Comparison of ENCODE assay signal across 8 cellular contexts in the genomic region with DNA sequence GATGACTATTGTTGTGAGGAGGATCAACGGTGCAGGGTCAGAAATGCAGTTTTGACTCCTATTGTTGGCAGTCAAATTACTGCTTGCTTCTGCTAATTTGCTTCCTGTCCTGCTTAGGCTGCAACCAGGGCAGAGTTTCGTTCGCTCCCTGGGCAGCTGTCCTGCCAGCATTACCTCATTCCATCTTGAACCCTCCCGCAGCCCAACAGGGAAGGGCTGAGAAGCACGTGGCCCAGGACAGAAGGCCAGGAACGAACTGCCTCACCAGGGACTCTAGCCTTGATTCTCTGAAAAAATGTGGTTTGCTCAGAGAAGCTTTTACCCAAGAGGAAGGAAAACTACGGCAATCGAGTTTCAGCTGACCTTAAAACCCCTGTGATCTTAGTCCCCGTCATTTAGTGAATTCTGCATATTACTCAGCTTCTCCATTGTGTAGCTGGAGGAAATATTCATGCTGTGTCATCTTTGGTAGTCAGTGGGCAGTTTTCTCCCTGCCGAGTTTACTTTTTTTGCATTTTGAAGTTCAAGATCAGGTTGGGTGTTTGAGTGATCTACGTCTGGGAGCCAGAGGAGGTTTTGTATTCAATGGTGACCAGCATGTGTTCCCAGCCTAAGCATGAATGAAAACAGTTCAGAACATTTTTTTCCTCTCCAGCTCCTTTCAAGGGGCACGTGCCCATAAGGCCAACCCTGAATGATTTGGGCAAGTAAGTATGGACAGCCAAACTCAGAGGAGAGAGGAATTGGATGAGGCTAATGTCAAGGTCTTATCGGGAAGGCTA. TPM values are rescaled to one million over a fixed set of nuclear protein-coding genes. Genes with fewer than 3 reads are reported as not detected.
DNase-seq lines count a peak whose midpoint lies in the region; ATAC-seq and TF ChIP-seq lines count a peak whose summit lies in the region.

No MANE protein-coding gene starts in this region.

- no peaks in the 10 kb centered on the region for H3K27me3 Mint-ChIP-seq in MCF 10A (ENCODE audit: insufficient read depth, unreplicated experiment)
- no peaks in the 10 kb centered on the region for H3K27me3 Mint-ChIP-seq in T-helper 1 cell treated with Interleukin-12 subunit alpha and Interleukin-12 subunit beta and Interleukin-4 antibody, amounts not matched to agents 30 μg/mL and 1 μg/mL, for 36 hours (ENCODE audit: low read depth)
- no peaks in the 10 kb centered on the region for H3K27me3 Mint-ChIP-seq in endodermal cell (ENCODE audit: insufficient read depth)

- WGBS in endodermal cell (ENCODE audit: insufficient coverage in 1 of 2, insufficient read length in 1 of 2), 2 experiments, result 73 to 82% methylated on average over 6 to 13 of the region's 13 CpGs

- H3K4me1 Mint-ChIP-seq in MCF 10A (ENCODE audit: insufficient read depth, unreplicated experiment) (no peaks in the 10 kb centered on the region), endodermal cell (peaks cover 11% of the 10 kb centered on the region)
- H3K4me1 Mint-ChIP-seq in T-helper 1 cell treated with Interleukin-12 subunit alpha and Interleukin-12 subunit beta and Interleukin-4 antibody, amounts not matched to agents 30 μg/mL and 1 μg/mL, for 36 hours (ENCODE audit: low read depth), result peaks cover 30% of the 10 kb centered on the region

- no peaks in the 10 kb centered on the region for H3K36me3 Mint-ChIP-seq in MCF 10A (ENCODE audit: insufficient read depth, unreplicated experiment)
- H3K36me3 Mint-ChIP-seq in T-helper 1 cell treated with Interleukin-12 subunit alpha and Interleukin-12 subunit beta and Interleukin-4 antibody, amounts not matched to agents 30 μg/mL and 1 μg/mL, for 36 hours (ENCODE audit: low read depth), result peaks cover 2% of the 10 kb centered on the region
- H3K36me3 Mint-ChIP-seq in endodermal cell (ENCODE audit: low read depth), result no peaks in the 10 kb centered on the region

- H3K9me3 ChIP-seq in breast epithelium, result no peaks in the 10 kb centered on the region
- no peaks in the 10 kb centered on the region for H3K9me3 ChIP-seq in endodermal cell (ENCODE audit: control insufficient read depth, low read length)

- POLR2A ChIA-PET in MCF 10A (lab: Yijun Ruan, JAX), result interaction anchor here (0.7 kb wide), 1 partner anchor 16 kb away, joined by 4 read pairs; no protein-coding TSS in a partner anchor

- H3K4me3 ChIP-seq in breast epithelium, result no peak overlapping the region
- H3K4me3 ChIP-seq in endodermal cell (ENCODE audit: low read length), result no peak overlapping the region

- DNase-seq in breast epithelium (ENCODE audit: low spot score in 2 of 2) (no peak), MCF 10A (ENCODE audit: unreplicated experiment) (no peak), endodermal cell (peak; percentile 53), myocyte (ENCODE audit: low read depth) (peak; percentile 85), NCI-H2029 (lab: John Stamatoyannopoulos, UW) (no peak), NCI-H748 (lab: John Stamatoyannopoulos, UW; ENCODE audit: unreplicated experiment) (no peak)

- H3K9me3 Mint-ChIP-seq in MCF 10A (ENCODE audit: unreplicated experiment), result no peaks in the 10 kb centered on the region
- no peaks in the 10 kb centered on the region for H3K9me3 Mint-ChIP-seq in T-helper 1 cell treated with Interleukin-12 subunit alpha and Interleukin-12 subunit beta and Interleukin-4 antibody, amounts not matched to agents 30 μg/mL and 1 μg/mL, for 36 hours
- no peaks in the 10 kb centered on the region for H3K9me3 Mint-ChIP-seq in endodermal cell

- H3K27ac Mint-ChIP-seq in MCF 10A (ENCODE audit: low read depth, unreplicated experiment), result no peak overlapping the region
- H3K27ac Mint-ChIP-seq in T-helper 1 cell treated with Interleukin-12 subunit alpha and Interleukin-12 subunit beta and Interleukin-4 antibody, amounts not matched to agents 30 μg/mL and 1 μg/mL, for 36 hours, result peak overlapping the region; percentile 79
- H3K27ac Mint-ChIP-seq in endodermal cell, result peak overlapping the region; percentile 33

- no peak overlapping the region for H3K9ac ChIP-seq in endodermal cell (ENCODE audit: extremely low read depth, low read length, poor library complexity, severe bottlenecking)

- no peak for TF ChIP-seq POLR2A in breast epithelium (IDR thresholded peaks at IDR 0.05)

- BruUV-seq in MCF 10A (replicated peaks; lab: Mats Ljungman, UMichigan), result no TSS peak

- intact Hi-C loops in breast epithelium (cut with DNase I; ENCODE audit: low total_unique reads), result no loop called here
- intact Hi-C loops in MCF 10A (cut with micrococcal nuclease), result no loop called here

- H3K27ac ChIP-seq in breast epithelium (peak overlapping the region; percentile 33 to 82), endodermal cell (ENCODE audit: low read depth, low read length) (peak overlapping the region; percentile 41)

- TF ChIP-seq CTCF in breast epithelium (IDR thresholded peaks at IDR 0.05) (no peak), MCF 10A (IDR thresholded peaks at IDR 0.05; ENCODE audit: unreplicated experiment) (no peak), endodermal cell (conservative IDR thresholded peaks at IDR 0.05) (no peak)

- CTCF ChIA-PET in MCF 10A (lab: Yijun Ruan, JAX), result interaction anchor here (0.7 kb wide), 1 partner anchor 18 kb away, joined by 4 read pairs; no protein-coding TSS in a partner anchor

- H3K27me3 ChIP-seq in breast epithelium (no peaks in the 10 kb centered on the region), endodermal cell (ENCODE audit: control insufficient read depth, insufficient read depth, low read length, poor library complexity, severe bottlenecking) (no peaks in the 10 kb centered on the region)

- H3K4me1 ChIP-seq in breast epithelium (no peaks in the 10 kb centered on the region), endodermal cell (ENCODE audit: control insufficient read depth, insufficient read depth, low read length) (no peaks in the 10 kb centered on the region)

- H3K36me3 ChIP-seq in breast epithelium, result no peaks in the 10 kb centered on the region
- H3K36me3 ChIP-seq in endodermal cell (ENCODE audit: control insufficient read depth, insufficient read depth, low read length), result no peaks in the 10 kb centered on the region

- H3K4me3 Mint-ChIP-seq in MCF 10A (ENCODE audit: unreplicated experiment) (no peak overlapping the region), endodermal cell (no peak overlapping the region)
- peak overlapping the region; percentile 49 for H3K4me3 Mint-ChIP-seq in T-helper 1 cell treated with Interleukin-12 subunit alpha and Interleukin-12 subunit beta and Interleukin-4 antibody, amounts not matched to agents 30 μg/mL and 1 μg/mL, for 36 hours

- ATAC-seq in HG03060 (IDR thresholded peaks at IDR 0.05; ENCODE audit: low read depth, unreplicated experiment), result peak; percentile 89

RNA-seq across cellular contexts. Expression of a gene that starts 23.0 kb away (rescaled TPM):
- total RNA-seq in breast epithelium (10 to 100 TPM; 15.1 to 21.6 (median 16.8) TPM), MCF 10A (2022) (17.1 and 18.3 TPM in 2 replicates), endodermal cell (10 to 100 TPM; 25.1 to 28.2 TPM), myocyte (20.9 and 24.7 TPM in 2 replicates)
- polyA plus RNA-seq in endodermal cell (2013, experiment 1 of 2), result 14.4 TPM
- polyA plus RNA-seq in endodermal cell (2013, experiment 2 of 2), result 14.3 TPM
- 8.7 TPM for polyA plus RNA-seq in myocyte (2012)

RNA-seq across cellular contexts. Expression of a gene that starts 34.1 kb away (rescaled TPM):
- total RNA-seq in breast epithelium (10 to 100 TPM; 17.1 to 32.9 (median 27.2) TPM), MCF 10A (2022) (29.7 and 30.2 TPM in 2 replicates), endodermal cell (10 to 100 TPM; 31.7 to 35.8 TPM), myocyte (17.5 and 26.3 TPM in 2 replicates)
- polyA plus RNA-seq in endodermal cell (2013, experiment 1 of 2), result 31.8 TPM
- 31.8 TPM for polyA plus RNA-seq in endodermal cell (2013, experiment 2 of 2)
- polyA plus RNA-seq in myocyte (2012), result 32.4 TPM

Comparison
In these comparisons a context has a peak if more than half of its experiments do, and no peak if none do; other contexts are left out.
1. DNase-seq: peak in endodermal cell (single experiment) and myocyte (single experiment); none in breast epithelium (0 of 2), MCF 10A (single experiment), NCI-H2029 (single experiment) and NCI-H748 (single experiment).